In the genomic region with DNA sequence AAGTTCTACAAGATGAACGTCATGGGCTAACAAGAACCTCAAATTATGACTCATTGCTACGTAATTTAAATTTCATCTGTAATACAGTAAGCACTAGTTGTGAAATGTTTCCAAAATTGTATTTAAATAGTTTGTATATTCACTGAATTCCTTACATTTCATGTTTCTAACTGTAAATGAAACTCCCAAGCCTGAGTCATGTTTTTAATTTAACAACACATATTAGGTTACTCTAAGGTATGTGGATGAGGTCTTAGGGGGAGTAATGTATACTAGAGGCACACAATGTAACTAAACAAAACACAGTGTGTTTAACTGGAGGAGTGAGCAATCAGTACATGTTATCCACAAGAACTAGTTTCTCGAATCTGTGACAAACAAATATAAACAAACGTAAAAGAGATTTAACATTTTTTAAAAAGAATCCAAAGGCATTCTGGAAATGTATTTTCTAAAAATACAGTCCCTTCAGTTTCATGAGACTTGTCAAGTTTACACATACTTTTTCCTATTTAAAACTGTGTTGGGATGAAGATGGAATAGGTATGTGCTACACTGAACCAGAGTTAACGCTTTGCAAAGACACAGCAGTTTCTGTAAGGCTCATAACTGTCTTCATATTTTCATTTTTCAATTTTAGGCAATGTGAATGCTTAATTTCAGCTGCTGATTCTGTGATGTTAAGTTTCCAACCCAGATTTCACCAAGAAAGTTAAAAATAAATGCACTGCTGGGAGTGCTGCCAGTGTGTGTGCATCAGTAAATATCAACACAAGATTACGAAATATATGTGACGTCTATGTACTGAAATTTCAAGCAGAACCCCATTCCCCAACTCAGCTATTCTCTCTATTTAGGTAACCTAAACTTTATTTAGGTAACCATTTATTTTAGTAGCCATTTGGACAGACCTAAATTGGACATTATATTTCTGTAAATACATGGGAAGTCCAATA, we compare ENCODE assay signal across 8 cellular contexts. TPM values are rescaled to one million over a fixed set of nuclear protein-coding genes. Genes with fewer than 3 reads are reported as not detected.
DNase-seq lines count a peak whose midpoint lies in the region; ATAC-seq and TF ChIP-seq lines count a peak whose summit lies in the region.

No MANE protein-coding gene starts in this region.

- H3K4me1 Mint-ChIP-seq in stimulated activated naive CD8-positive, alpha-beta T cell treated with anti-CD3 and anti-CD28 coated beads, Interleukin-15, amount 100 ng/mL, for 72 hours: peaks cover 51% of the 10 kb centered on the region

- no peak for ATAC-seq in stimulated activated naive CD8-positive, alpha-beta T cell treated with anti-CD3 and anti-CD28 coated beads, Interleukin-15, amount 100 ng/mL, for 72 hours
- ATAC-seq in GM19395 (IDR thresholded peaks at IDR 0.05; ENCODE audit: unreplicated experiment): no peak
- ATAC-seq in HG02885 (IDR thresholded peaks at IDR 0.05; ENCODE audit: poor library complexity, unreplicated experiment): no peak

- peaks cover 6% of the 10 kb centered on the region for H3K36me3 ChIP-seq in right atrium auricular region

- peaks cover 0 to 57% of the 10 kb centered on the region in 2 donors for H3K4me1 ChIP-seq in right atrium auricular region

- POLR2A ChIA-PET in HEK293T (lab: Yijun Ruan, JAX): no interaction called here

- H3K9me3 Mint-ChIP-seq in stimulated activated naive CD8-positive, alpha-beta T cell treated with anti-CD3 and anti-CD28 coated beads, Interleukin-15, amount 100 ng/mL, for 72 hours: no peaks in the 10 kb centered on the region

- no peaks in the 10 kb centered on the region for H3K27me3 Mint-ChIP-seq in stimulated activated naive CD8-positive, alpha-beta T cell treated with anti-CD3 and anti-CD28 coated beads, Interleukin-15, amount 100 ng/mL, for 72 hours

- H3K4me3 Mint-ChIP-seq in stimulated activated naive CD8-positive, alpha-beta T cell treated with anti-CD3 and anti-CD28 coated beads, Interleukin-15, amount 100 ng/mL, for 72 hours: peak overlapping the region; percentile 35 to 43

- H3K27ac Mint-ChIP-seq in stimulated activated naive CD8-positive, alpha-beta T cell treated with anti-CD3 and anti-CD28 coated beads, Interleukin-15, amount 100 ng/mL, for 72 hours: peak overlapping the region; percentile 59 to 86

- TF ChIP-seq CTCF in right atrium auricular region (IDR thresholded peaks at IDR 0.05): no peak

- CTCF ChIA-PET in HEK293T (lab: Yijun Ruan, JAX): no interaction called here

- H3K9me3 ChIP-seq in right atrium auricular region: no peaks in the 10 kb centered on the region

- H3K27ac ChIP-seq in angular gyrus (ENCODE audit: low read depth, low read length) (peak overlapping the region; percentile 34), right atrium auricular region (peak overlapping the region; percentile 83 to 87)

- H3K4me3 ChIP-seq in right atrium auricular region: no peak overlapping the region

- DNase-seq in HEK293T (ENCODE audit: extremely low spot score): no peak
- peak; percentile 75 for DNase-seq in right atrium auricular region (ENCODE audit: low spot score)
- no peak for DNase-seq in stimulated activated naive CD8-positive, alpha-beta T cell treated with anti-CD3 and anti-CD28 coated beads, Interleukin-15, amount 100 ng/mL, for 72 hours
- no peak for DNase-seq in NCI-H146 treated with DMSO at 0.1 percent for 48 hours (lab: John Stamatoyannopoulos, UW; ENCODE audit: unreplicated experiment)
- no peak for DNase-seq in Ammon's horn (ENCODE audit: low spot score)

- H3K27me3 ChIP-seq in right atrium auricular region: no peaks in the 10 kb centered on the region

TF ChIP-seq in HEK293T, 16 proteins besides CTCF, POLR2A, EP300 and RAD21:
- no peak for TF ChIP-seq CTBP1 (IDR thresholded peaks at IDR 0.05; ENCODE audit: borderline replicate concordance)
- TF ChIP-seq FOXM1 (IDR thresholded peaks at IDR 0.05; ENCODE audit: borderline replicate concordance): no peak
- TF ChIP-seq NFRKB (IDR thresholded peaks at IDR 0.05): no peak
- 0 out of 2 replicates have a peak, but pooled peaks have one; percentile 22 for TF ChIP-seq ARNT (IDR thresholded peaks at IDR 0.05)
- TF ChIP-seq ELF4 (IDR thresholded peaks at IDR 0.05): no peak
- 0 out of 2 replicates have a peak, but pooled peaks have one; percentile 39 for TF ChIP-seq FOXK2 (IDR thresholded peaks at IDR 0.05)
- TF ChIP-seq SUZ12 (IDR thresholded peaks at IDR 0.05): no peak
- no peak for TF ChIP-seq FOXA1 (IDR thresholded peaks at IDR 0.05)

RNA-seq across cellular contexts. Expression of a gene that starts 52.6 kb away (rescaled TPM):
- total RNA-seq in right atrium auricular region: 10 to 100 TPM; 26.3 to 43.0 TPM
